In genomic region chr9:20297646-20298084, GRCh38 we compare ENCODE assay signal across 17 cellular contexts.
DNase-seq lines count a peak whose midpoint lies in the region; ATAC-seq and TF ChIP-seq lines count a peak whose summit lies in the region.
"Had no signal": no experiment of that assay in that cellular context is flagged by ENCODE, and none has a peak within 500 bp of the region (broad histone marks: within the 10 kb centered on the region; RNA-seq: fewer than 3 reads in every experiment).

No MANE protein-coding gene starts in this region.

- TF ChIP-seq CTCF in AG09309 (IDR thresholded peaks at IDR 0.05; ENCODE audit: control insufficient read depth, insufficient read depth, low read depth, low read length, missing control alignments) (no peak), foreskin keratinocyte (conservative IDR thresholded peaks at IDR 0.05) (no peak)

- H3K27me3 ChIP-seq in foreskin keratinocyte, result no peaks in the 10 kb centered on the region
- H3K27me3 ChIP-seq: colonic mucosa, neutrophil had no signal

- CTCF ChIA-PET in T-cell (lab: Charles Lee), result no interaction called here

- POLR2A ChIA-PET in T-cell (lab: Charles Lee), result no interaction called here

- ATAC-seq in foreskin keratinocyte (peak; percentile 96), T-cell (replicated peaks in 1 of 4) (no peak)

- H3K36me3 Mint-ChIP-seq in T-cell, result no peaks in the 10 kb centered on the region

- no peak overlapping the region for H3K4me3 Mint-ChIP-seq in T-cell
- H3K4me3 Mint-ChIP-seq: activated naive CD4-positive, alpha-beta T cell treated with anti-CD3 and anti-CD28 coated beads, Interleukin-2, amount 10 ng/mL, durations not matched to agents 7 days and 5 days; B cell had no signal

- peaks cover 0 to 15% (median 0%) of the 10 kb centered on the region in 3 donors for H3K9me3 Mint-ChIP-seq in T-cell

- peak; percentile 14 for DNase-seq in AG09309 (ENCODE audit: low read depth)
- peak; percentile 91 for DNase-seq in amniotic epithelial cell (ENCODE audit: low read depth)
- DNase-seq in foreskin keratinocyte, result peak; percentile 61 to 66
- DNase-seq in occipital lobe (lab: John Stamatoyannopoulos, UW), result peak; percentile 77
- no peak for DNase-seq in SHP77 (lab: John Stamatoyannopoulos, UW)
- DNase-seq in T-cell, result no peak
- DNase-seq in iPS-NIHi7 (ENCODE audit: extremely low spot score), result no peak
- DNase-seq in GDM1 (lab: John Stamatoyannopoulos, UW), result no peak
- DNase-seq: activated CD8-positive, alpha-beta memory T cell treated with anti-CD3 and anti-CD28 coated beads for 24 hours; activated naive CD4-positive, alpha-beta T cell treated with anti-CD3 and anti-CD28 coated beads, Interleukin-2, amount 10 ng/mL, durations not matched to agents 7 days and 5 days; colonic mucosa; NCI-H1417; NCI-H524; RPMI8226; stimulated activated CD4-positive, alpha-beta T cell treated with anti-CD3 and anti-CD28 coated beads, Interleukin-15, amount 100 ng/mL, for 24 hours had no signal

- no peak overlapping the region for H3K4me3 ChIP-seq in AG09309 (ENCODE audit: control insufficient read depth, low read depth, low read length)
- H3K4me3 ChIP-seq: colonic mucosa had no signal

- H3K4me1 ChIP-seq in foreskin keratinocyte, result peaks cover 9% of the 10 kb centered on the region
- H3K4me1 ChIP-seq: colonic mucosa had no signal

- no peak overlapping the region for H3K27ac Mint-ChIP-seq in T-cell
- H3K27ac Mint-ChIP-seq: activated naive CD4-positive, alpha-beta T cell treated with anti-CD3 and anti-CD28 coated beads, Interleukin-2, amount 10 ng/mL, durations not matched to agents 7 days and 5 days; B cell had no signal

- peaks cover 28 to 49% (median 33%) of the 10 kb centered on the region in 3 donors for H3K4me1 Mint-ChIP-seq in T-cell

- H3K27ac ChIP-seq in foreskin keratinocyte, result no peak overlapping the region
- H3K27ac ChIP-seq: colonic mucosa, neutrophil had no signal

- H3K27me3 Mint-ChIP-seq in T-cell, result peaks cover 0 to 1% of the 10 kb centered on the region in 2 donors
- H3K27me3 Mint-ChIP-seq: activated naive CD4-positive, alpha-beta T cell treated with anti-CD3 and anti-CD28 coated beads, Interleukin-2, amount 10 ng/mL, durations not matched to agents 7 days and 5 days had no signal

Comparison
In these comparisons a context has a peak if more than half of its experiments do, and no peak if none do; other contexts are left out.
1. DNase-seq: peak in AG09309 (single experiment), amniotic epithelial cell (single experiment), foreskin keratinocyte (2 of 2) and occipital lobe (single experiment); none in SHP77 (0 of 2), T-cell (0 of 34), iPS-NIHi7 (single experiment) and GDM1 (single experiment).